10 cellular contexts compared by ENCODE assay signal in genomic region chr20:49984426-49985153, GRCh38. TPM values are rescaled to one million over a fixed set of nuclear protein-coding genes. Genes with fewer than 3 reads are reported as not detected.
DNase-seq lines count a peak whose midpoint lies in the region; ATAC-seq and TF ChIP-seq lines count a peak whose summit lies in the region.
"Had no signal": no experiment of that assay in that cellular context is flagged by ENCODE, and none has a peak within 500 bp of the region (broad histone marks: within the 10 kb centered on the region; RNA-seq: fewer than 3 reads in every experiment).

No MANE protein-coding gene starts in this region.

- no peak for ATAC-seq in GM18511 (IDR thresholded peaks at IDR 0.05; ENCODE audit: unreplicated experiment)
- no peak for ATAC-seq in HG02610 (IDR thresholded peaks at IDR 0.05; ENCODE audit: unreplicated experiment)
- ATAC-seq in HG03520 (IDR thresholded peaks at IDR 0.05; ENCODE audit: unreplicated experiment): no peak

- no peaks in the 10 kb centered on the region for H3K79me2 ChIP-seq in OCI-LY7 (ENCODE audit: insufficient read depth, low read depth, low read length)
- no peaks in the 10 kb centered on the region for H3K79me2 ChIP-seq in parathyroid adenoma

- intact Hi-C loops in OCI-LY7 (cut with micrococcal nuclease; ENCODE audit: unreplicated experiment): no loop called here

- H3K9ac ChIP-seq in parathyroid adenoma: no peak overlapping the region

- no peaks in the 10 kb centered on the region for H3K27me3 ChIP-seq in parathyroid adenoma (ENCODE audit: control insufficient read depth, insufficient read depth, low read length)

- H2AFZ ChIP-seq in OCI-LY7 (ENCODE audit: low read length): no peak overlapping the region
- no peak overlapping the region for H2AFZ ChIP-seq in parathyroid adenoma

- H3K4me3 ChIP-seq in AG09309 (ENCODE audit: control insufficient read depth, low read depth, low read length) (peak overlapping the region; percentile 89), OCI-LY7 (ENCODE audit: low read depth, low read length, poor library complexity, severe bottlenecking) (no peak overlapping the region), fibroblast of mammary gland (ENCODE audit: control insufficient read depth, low read depth, low read length) (peak overlapping the region; percentile 78), parathyroid adenoma (ENCODE audit: low read depth, low read length) (peak overlapping the region; percentile 18)

- TF ChIP-seq CTCF in AG09309 (IDR thresholded peaks at IDR 0.05; ENCODE audit: control insufficient read depth, insufficient read depth, low read depth, low read length, missing control alignments) (no peak), OCI-LY7 (conservative IDR thresholded peaks at IDR 0.05; ENCODE audit: low read length) (no peak), fibroblast of mammary gland (conservative IDR thresholded peaks at IDR 0.05; ENCODE audit: control insufficient read depth, insufficient read depth, low read depth, low read length) (no peak), parathyroid adenoma (IDR thresholded peaks at IDR 0.05) (no peak)

- no peaks in the 10 kb centered on the region for H4K20me1 ChIP-seq in OCI-LY7 (ENCODE audit: insufficient read depth, low read length)

- BruUV-seq in OCI-LY7 (replicated peaks; lab: Mats Ljungman, UMichigan): TSS peak; percentile 63

- POLR2A ChIA-PET in OCI-LY7 (lab: Charles Lee): interaction anchor here (0.5 to 1.0 kb wide), 2 partner anchors 28 to 562 kb away, joined by 3 read pairs; no protein-coding TSS in a partner anchor

- no peaks in the 10 kb centered on the region for H3K9me2 ChIP-seq in OCI-LY7 (ENCODE audit: insufficient read depth, low read length)

- H3K4me1 ChIP-seq in OCI-LY7 (ENCODE audit: insufficient read depth, low read length, poor library complexity, severe bottlenecking) (peaks cover 36% of the 10 kb centered on the region), parathyroid adenoma (peaks cover 6% of the 10 kb centered on the region)

- H3K9me3 ChIP-seq in OCI-LY7 (ENCODE audit: low read length) (no peaks in the 10 kb centered on the region), parathyroid adenoma (ENCODE audit: control insufficient read depth, low read length) (no peaks in the 10 kb centered on the region)

- H3K36me3 ChIP-seq in OCI-LY7 (ENCODE audit: insufficient read depth, low read length) (no peaks in the 10 kb centered on the region), parathyroid adenoma (ENCODE audit: control insufficient read depth, insufficient read depth, low read length) (no peaks in the 10 kb centered on the region)

- 0 out of 2 replicates have a peak overlapping the region, but pooled peaks have one; percentile 2 for H3K4me2 ChIP-seq in OCI-LY7 (ENCODE audit: low read length)
- peak overlapping the region; percentile 23 for H3K4me2 ChIP-seq in parathyroid adenoma (ENCODE audit: low read length)

- no peak for DNase-seq in AG09309 (ENCODE audit: low read depth)
- no peak for DNase-seq in OCI-LY7 (ENCODE audit: low spot score)
- DNase-seq in fibroblast of mammary gland (ENCODE audit: low read depth): no peak
- DNase-seq in NCI-H526 (lab: John Stamatoyannopoulos, UW): no peak
- DNase-seq: NCI-H2081 treated with DMSO at 0.1 percent for 48 hours, SW 1271 had no signal

- CTCF ChIA-PET in OCI-LY7 (lab: Charles Lee; ENCODE audit: unreplicated experiment): no interaction called here

- no peak overlapping the region for H3K27ac ChIP-seq in OCI-LY7 (ENCODE audit: low read depth, low read length, poor library complexity, severe bottlenecking)
- H3K27ac ChIP-seq in parathyroid adenoma: no peak overlapping the region

RNA-seq across cellular contexts. Expression of gene SNAI1, which starts 1.8 kb away (rescaled TPM):
- 1.0 and 3.6 TPM in 2 replicates for total RNA-seq in OCI-LY7 (2014; rRNA removed; shearing (Covaris generic))
- 1.6 and 1.8 TPM in 2 replicates for total RNA-seq in OCI-LY7 (2022)

RNA-seq across cellular contexts. Expression of gene RNF114, which starts 48.4 kb away (rescaled TPM):
- 48.4 and 51.9 TPM in 2 replicates for total RNA-seq in OCI-LY7 (2014; rRNA removed; shearing (Covaris generic))
- total RNA-seq in OCI-LY7 (2022): 62.4 and 64.6 TPM in 2 replicates
